In genomic region chr22:44926124-44926475, GRCh38 we compare ENCODE assay signal across 13 cellular contexts.
DNase-seq lines count a peak whose midpoint lies in the region; ATAC-seq and TF ChIP-seq lines count a peak whose summit lies in the region.
"Had no signal": no experiment of that assay in that cellular context is flagged by ENCODE, and none has a peak within 500 bp of the region (broad histone marks: within the 10 kb centered on the region; RNA-seq: fewer than 3 reads in every experiment).

No MANE protein-coding gene starts in this region.

- H2AK5ac ChIP-seq in trophoblast cell (ENCODE audit: low read length), result no peak overlapping the region

- no peak overlapping the region for H3K4me2 ChIP-seq in trophoblast cell (ENCODE audit: low read length)
- H3K4me2 ChIP-seq in GM23338, result no peak overlapping the region
- H3K4me2 ChIP-seq: BLaER1 had no signal

- H4K8ac ChIP-seq in trophoblast cell (ENCODE audit: low read depth, low read length), result no peak overlapping the region

- H3K4me1 ChIP-seq in right atrium auricular region (peaks cover 0 to 9% of the 10 kb centered on the region in 2 donors), trophoblast cell (ENCODE audit: control insufficient read depth in 1 of 2, insufficient read depth in 2 of 2, low read length in 2 of 2) (peaks cover 14 to 22% of the 10 kb centered on the region in 2 experiments), aorta (ENCODE audit: control insufficient read depth in 1 of 2, insufficient read depth in 2 of 2, low read length in 2 of 2) (no peaks in the 10 kb centered on the region), GM23338 (ENCODE audit: insufficient read depth) (no peaks in the 10 kb centered on the region)

- H3K27ac ChIP-seq in right atrium auricular region (no peak overlapping the region), trophoblast cell (ENCODE audit: low read depth, low read length) (peak overlapping the region; percentile 8), aorta (ENCODE audit: low read depth in 1 of 2, low read length in 2 of 2) (no peak overlapping the region), GM23338 (ENCODE audit: low read depth) (no peak overlapping the region)
- H3K27ac ChIP-seq: 22Rv1, BLaER1 had no signal

- no peak overlapping the region for H3K14ac ChIP-seq in trophoblast cell (ENCODE audit: low read length)

- no peaks in the 10 kb centered on the region for H3K36me3 Mint-ChIP-seq in chondrocyte (ENCODE audit: low read depth)
- H3K36me3 Mint-ChIP-seq in GM23338 (ENCODE audit: low read depth), result peaks cover 24% of the 10 kb centered on the region
- H3K36me3 Mint-ChIP-seq: CD4-positive, CD25-positive, alpha-beta regulatory T cell had no signal

- H3K79me1 ChIP-seq in trophoblast cell (ENCODE audit: low read length), result peaks cover 2% of the 10 kb centered on the region

- no peak for ATAC-seq in Right ventricle myocardium superior (ENCODE audit: poor library complexity)
- ATAC-seq in aorta (ENCODE audit: low FRiP score), result no peak
- no peak for ATAC-seq in GM23338

- no peak overlapping the region for H3K23ac ChIP-seq in trophoblast cell (ENCODE audit: low read length)

- H3K4me3 ChIP-seq in right atrium auricular region, result no peak overlapping the region
- H3K4me3 ChIP-seq in trophoblast cell (ENCODE audit: low read depth, low read length), result no peak overlapping the region
- H3K4me3 ChIP-seq in aorta (ENCODE audit: low read length in 2 of 2), result no peak overlapping the region
- no peak overlapping the region for H3K4me3 ChIP-seq in GM23338
- H3K4me3 ChIP-seq: BLaER1 had no signal

- no peak overlapping the region for H2AFZ ChIP-seq in trophoblast cell (ENCODE audit: insufficient read depth, low read length, poor library complexity)
- no peak overlapping the region for H2AFZ ChIP-seq in GM23338

- H2BK12ac ChIP-seq in trophoblast cell (ENCODE audit: low read length), result no peak overlapping the region

- no peaks in the 10 kb centered on the region for H3K4me1 Mint-ChIP-seq in chondrocyte (ENCODE audit: low read depth)
- H3K4me1 Mint-ChIP-seq in GM23338, result peaks cover 10% of the 10 kb centered on the region; the same call in 2 of the 3 replicates
- H3K4me1 Mint-ChIP-seq: CD4-positive, CD25-positive, alpha-beta regulatory T cell had no signal

- H3K4ac ChIP-seq in trophoblast cell (ENCODE audit: low read depth, low read length), result no peak overlapping the region

- no peak overlapping the region for H4K12ac ChIP-seq in trophoblast cell (ENCODE audit: low read depth, low read length)

- no peaks in the 10 kb centered on the region for H3K9me2 ChIP-seq in GM23338 (ENCODE audit: insufficient read depth)

- H4K91ac ChIP-seq in trophoblast cell (ENCODE audit: low read depth, low read length), result no peak overlapping the region

- DNase-seq in Right ventricle myocardium superior (peak; percentile 17), right atrium auricular region (ENCODE audit: low spot score) (no peak), chondrocyte (ENCODE audit: low spot score) (peak; percentile 72), trophoblast cell (peak; percentile 20 to 26), aorta (peak; percentile 15 to 38), cerebellar cortex (ENCODE audit: low spot score) (no peak), GM23338 (ENCODE audit: low spot score) (no peak)
- DNase-seq: AML-193; Calu3; CD4-positive, CD25-positive, alpha-beta regulatory T cell; DMS 273 treated with DMSO at 0.1 percent for 48 hours had no signal

- 0 out of 2 replicates have a peak, but pooled peaks cover 2% of the 10 kb centered on the region for H3F3A ChIP-seq in GM23338 (replicated peaks; ENCODE audit: low read depth)

- TF ChIP-seq CTCF in right atrium auricular region (IDR thresholded peaks at IDR 0.05), result no peak
- TF ChIP-seq CTCF in chondrocyte (IDR thresholded peaks at IDR 0.05), result no peak
- TF ChIP-seq CTCF in GM23338 (conservative IDR thresholded peaks at IDR 0.05; ENCODE audit: low read depth in 2 of 2), result no peak

- peaks cover 1% of the 10 kb centered on the region for H3K79me2 ChIP-seq in trophoblast cell (ENCODE audit: control insufficient read depth, insufficient read depth, low read length, poor library complexity)
- peaks cover 3% of the 10 kb centered on the region; the same call in 1 of the 2 replicates for H3K79me2 ChIP-seq in GM23338 (replicated peaks; ENCODE audit: insufficient read depth)

- H3K4me3 Mint-ChIP-seq in chondrocyte (ENCODE audit: unreplicated experiment) (no peak overlapping the region), GM23338 (no peak overlapping the region)
- H3K4me3 Mint-ChIP-seq: CD4-positive, CD25-positive, alpha-beta regulatory T cell had no signal

- no CpG with 5 or more reads among the region's 11 CpGs for WGBS in trophoblast cell (ENCODE audit: extremely low coverage, insufficient coverage, insufficient read length)
- 93 to 94% methylated on average over 11 of the region's 11 CpGs for WGBS in aorta, 2 donors

- no peaks in the 10 kb centered on the region for H3K27me3 Mint-ChIP-seq in chondrocyte (ENCODE audit: low read depth)
- H3K27me3 Mint-ChIP-seq in GM23338 (ENCODE audit: insufficient read depth, low read depth, poor library complexity), result peaks cover 4% of the 10 kb centered on the region

- no peak overlapping the region for H2BK120ac ChIP-seq in trophoblast cell (ENCODE audit: insufficient read depth, low read length, poor library complexity)

- peaks cover 12% of the 10 kb centered on the region for H4K20me1 ChIP-seq in GM23338 (replicated peaks; ENCODE audit: insufficient read depth)
- H4K20me1 ChIP-seq: BLaER1 had no signal

- H3K9me3 ChIP-seq in right atrium auricular region (no peaks in the 10 kb centered on the region), trophoblast cell (ENCODE audit: insufficient read depth, low read depth, low read length) (no peaks in the 10 kb centered on the region), aorta (ENCODE audit: control insufficient read depth, low read length) (peaks cover 2% of the 10 kb centered on the region)

- H3K27me3 ChIP-seq in right atrium auricular region, result no peaks in the 10 kb centered on the region
- H3K27me3 ChIP-seq in trophoblast cell (ENCODE audit: insufficient read depth, low read length), result no peaks in the 10 kb centered on the region
- H3K27me3 ChIP-seq in aorta (ENCODE audit: control insufficient read depth in 1 of 2, insufficient read depth in 2 of 2, low read length in 1 of 2), result no peaks in the 10 kb centered on the region
- H3K27me3 ChIP-seq in GM23338 (ENCODE audit: insufficient read depth), result no peaks in the 10 kb centered on the region
- H3K27me3 ChIP-seq: BLaER1 had no signal

- no peak overlapping the region for H3K9ac ChIP-seq in trophoblast cell (ENCODE audit: low read length)
- H3K9ac ChIP-seq: BLaER1 had no signal

- intact Hi-C loops in Right ventricle myocardium superior (cut with DNase I), result no loop called here
- intact Hi-C loops in aorta (cut with DNase I), result no loop called here

- no peak overlapping the region for H3K27ac Mint-ChIP-seq in chondrocyte (ENCODE audit: unreplicated experiment)
- no peak overlapping the region for H3K27ac Mint-ChIP-seq in GM23338
- H3K27ac Mint-ChIP-seq: CD4-positive, CD25-positive, alpha-beta regulatory T cell had no signal

- H3K18ac ChIP-seq in trophoblast cell (ENCODE audit: low read length), result peak overlapping the region; percentile 11

- no peak overlapping the region for H2BK5ac ChIP-seq in trophoblast cell (ENCODE audit: low read depth, low read length, poor library complexity)

- H3K36me3 ChIP-seq in right atrium auricular region, result no peaks in the 10 kb centered on the region
- no peaks in the 10 kb centered on the region for H3K36me3 ChIP-seq in trophoblast cell (ENCODE audit: control insufficient read depth in 1 of 2, insufficient read depth in 2 of 2, low read length in 2 of 2)
- H3K36me3 ChIP-seq in aorta (ENCODE audit: control insufficient read depth in 1 of 2, insufficient read depth in 2 of 2, low read length in 1 of 2), result no peaks in the 10 kb centered on the region
- H3K36me3 ChIP-seq in GM23338 (ENCODE audit: insufficient read depth), result no peaks in the 10 kb centered on the region
- H3K36me3 ChIP-seq: BLaER1 had no signal

- H3K9me3 Mint-ChIP-seq in chondrocyte (ENCODE audit: low read depth), result peaks cover 4% of the 10 kb centered on the region
- peaks cover 2% of the 10 kb centered on the region; the same call in 1 of the 3 replicates for H3K9me3 Mint-ChIP-seq in GM23338
- H3K9me3 Mint-ChIP-seq: CD4-positive, CD25-positive, alpha-beta regulatory T cell had no signal

TF ChIP-seq in GM23338, 12 proteins besides CTCF, POLR2A, EP300 and RAD21 (continues in another document):
- TF ChIP-seq STAT1 (IDR thresholded peaks at IDR 0.05; ENCODE audit: unreplicated experiment) (no peak), NANOG (IDR thresholded peaks at IDR 0.05; ENCODE audit: borderline replicate concordance) (no peak), ETS1 (IDR thresholded peaks at IDR 0.05) (no peak), ZNF331 (CRISPR knock-in tag; IDR thresholded peaks at IDR 0.05; ENCODE audit: low read depth) (no peak), EZH2 (IDR thresholded peaks at IDR 0.05; ENCODE audit: low read depth, unreplicated experiment) (no peak), POLR2AphosphoS5 (IDR thresholded peaks at IDR 0.05; ENCODE audit: low read depth) (no peak), JUNB (IDR thresholded peaks at IDR 0.05; ENCODE audit: unreplicated experiment) (no peak), CREB1 (CRISPR knock-in tag; IDR thresholded peaks at IDR 0.05; ENCODE audit: low read depth) (no peak), EZH2phosphoT487 (IDR thresholded peaks at IDR 0.05; ENCODE audit: unreplicated experiment) (no peak)

Comparison
In these comparisons a context has a peak if more than half of its experiments do, and no peak if none do; other contexts are left out.
1. DNase-seq: peak in Right ventricle myocardium superior (single experiment), chondrocyte (single experiment), trophoblast cell (2 of 2) and aorta (2 of 2); none in right atrium auricular region (single experiment), cerebellar cortex (single experiment) and GM23338 (single experiment).